In genomic region chr7:121385800-121386179, GRCh38 we compare ENCODE assay signal across 8 cellular contexts. TPM values are rescaled to one million over a fixed set of nuclear protein-coding genes. Genes with fewer than 3 reads are reported as not detected.
DNase-seq lines count a peak whose midpoint lies in the region; ATAC-seq and TF ChIP-seq lines count a peak whose summit lies in the region.

No MANE protein-coding gene starts in this region.

- peak; percentile 54 for DNase-seq in GM06990 (ENCODE audit: extremely low read depth, insufficient read length)
- peak; percentile 34 to 35 for DNase-seq in cardiac fibroblast (ENCODE audit: low read depth in 2 of 2)
- no peak for DNase-seq in stimulated activated naive CD8-positive, alpha-beta T cell treated with anti-CD3 and anti-CD28 coated beads, Interleukin-15, Interleukin-2, amounts not matched to agents 100 U/mL and 50 U/mL, for 24 hours
- no peak for DNase-seq in stimulated activated CD4-positive, alpha-beta T cell treated with anti-CD3 and anti-CD28 coated beads, Interleukin-1b, Interleukin-23, amount 100 ng/mL, for 48 hours
- no peak for DNase-seq in mesenteric fat pad (ENCODE audit: low spot score)
- no peak for DNase-seq in activated CD4-positive, alpha-beta memory T cell treated with anti-CD3 and anti-CD28 coated beads for 36 hours

- CTCF ChIA-PET in activated CD4-positive, alpha-beta memory T cell treated with anti-CD3 and anti-CD28 coated beads for 36 hours (lab: Charles Lee): interaction anchor here (1.2 to 3.3 kb wide), 2 partner anchors 11 to 19 kb away, joined by 5 to 19 read pairs; partner anchors contain the start of gene FAM3C

- H3K36me3 Mint-ChIP-seq in activated CD4-positive, alpha-beta memory T cell treated with anti-CD3 and anti-CD28 coated beads for 36 hours: peaks cover 4% of the 10 kb centered on the region

- H3K4me3 Mint-ChIP-seq in activated CD4-positive, alpha-beta memory T cell treated with anti-CD3 and anti-CD28 coated beads for 36 hours: no peak overlapping the region

- no peaks in the 10 kb centered on the region for H3K27me3 ChIP-seq in GM06990 (replicated peaks; ENCODE audit: control insufficient read depth, insufficient read depth, low read length)

- intact Hi-C loops in activated CD4-positive, alpha-beta memory T cell treated with anti-CD3 and anti-CD28 coated beads for 36 hours (cut with micrococcal nuclease): no loop called here

- H3K36me3 ChIP-seq in GM06990 (ENCODE audit: control insufficient read depth, insufficient read depth, low read length): no peaks in the 10 kb centered on the region

- H3K4me3 ChIP-seq in GM06990 (replicated peaks; ENCODE audit: low read depth, low read length) (no peak overlapping the region), cardiac fibroblast (replicated peaks in 1 of 2; ENCODE audit: low read depth in 2 of 2, low read length in 2 of 2) (no peak overlapping the region)

- peak; percentile 95 for ATAC-seq in GM19468 (IDR thresholded peaks at IDR 0.05; ENCODE audit: extremely low read depth, unreplicated experiment)
- ATAC-seq in HG03520 (IDR thresholded peaks at IDR 0.05; ENCODE audit: unreplicated experiment): peak; percentile 98
- peak; percentile 55 for ATAC-seq in stimulated activated naive CD8-positive, alpha-beta T cell treated with anti-CD3 and anti-CD28 coated beads, Interleukin-15, Interleukin-2, amounts not matched to agents 100 U/mL and 50 U/mL, for 24 hours

- POLR2A ChIA-PET in activated CD4-positive, alpha-beta memory T cell treated with anti-CD3 and anti-CD28 coated beads for 36 hours (lab: Charles Lee): interaction anchor here (1.0 kb wide), 1 partner anchor 52 kb away, joined by 3 read pairs; no protein-coding TSS in a partner anchor

- no peaks in the 10 kb centered on the region for H3K9me3 Mint-ChIP-seq in activated CD4-positive, alpha-beta memory T cell treated with anti-CD3 and anti-CD28 coated beads for 36 hours

- H3K4me1 Mint-ChIP-seq in activated CD4-positive, alpha-beta memory T cell treated with anti-CD3 and anti-CD28 coated beads for 36 hours (ENCODE audit: low read depth): peaks cover 59% of the 10 kb centered on the region

- no peak overlapping the region for H3K27ac Mint-ChIP-seq in activated CD4-positive, alpha-beta memory T cell treated with anti-CD3 and anti-CD28 coated beads for 36 hours

- no peaks in the 10 kb centered on the region for H3K27me3 Mint-ChIP-seq in activated CD4-positive, alpha-beta memory T cell treated with anti-CD3 and anti-CD28 coated beads for 36 hours

- TF ChIP-seq CTCF in GM06990 (IDR thresholded peaks at IDR 0.05; ENCODE audit: insufficient read depth, low read length, poor library complexity, severe bottlenecking) (no peak), cardiac fibroblast (IDR thresholded peaks at IDR 0.05; ENCODE audit: low read depth, low read length) (no peak)

RNA-seq across cellular contexts. Expression of gene FAM3C, which starts 10.3 kb away (rescaled TPM):
- total RNA-seq in mesenteric fat pad: 44.8 TPM
- 10 to 100 TPM; 17.2 to 18.3 TPM for total RNA-seq in activated CD4-positive, alpha-beta memory T cell treated with anti-CD3 and anti-CD28 coated beads for 36 hours

RNA-seq across cellular contexts. Expression of gene WNT16, which starts 57.0 kb away (rescaled TPM):
- not detected for total RNA-seq in mesenteric fat pad
- total RNA-seq in activated CD4-positive, alpha-beta memory T cell treated with anti-CD3 and anti-CD28 coated beads for 36 hours: not detected

Comparison
In these comparisons a context has a peak if more than half of its experiments do, and no peak if none do; other contexts are left out.
1. DNase-seq: peak in GM06990 (single experiment) and cardiac fibroblast (2 of 2); none in stimulated activated naive CD8-positive, alpha-beta T cell treated with anti-CD3 and anti-CD28 coated beads, Interleukin-15, Interleukin-2, amounts not matched to agents 100 U/mL and 50 U/mL, for 24 hours (single experiment), stimulated activated CD4-positive, alpha-beta T cell treated with anti-CD3 and anti-CD28 coated beads, Interleukin-1b, Interleukin-23, amount 100 ng/mL, for 48 hours (single experiment), mesenteric fat pad (single experiment) and activated CD4-positive, alpha-beta memory T cell treated with anti-CD3 and anti-CD28 coated beads for 36 hours (single experiment).
2. Peak in every context shown above with its lines, with median percentiles within 50 percentile points of each other: ATAC-seq.